ENCODE assay signal across 8 cellular contexts in genomic region chr17:35314415-35315216, GRCh38. TPM values are rescaled to one million over a fixed set of nuclear protein-coding genes. Genes with fewer than 3 reads are reported as not detected.
DNase-seq lines count a peak whose midpoint lies in the region; ATAC-seq and TF ChIP-seq lines count a peak whose summit lies in the region.

No MANE protein-coding gene starts in this region.

- H3K36me3 ChIP-seq in aorta (ENCODE audit: control insufficient read depth in 1 of 2, insufficient read depth in 2 of 2, low read length in 1 of 2), result no peaks in the 10 kb centered on the region

- H3K4me3 ChIP-seq in aorta (ENCODE audit: low read length in 2 of 2), result no peak overlapping the region

- no peak for DNase-seq in stimulated activated naive CD8-positive, alpha-beta T cell treated with anti-CD3 and anti-CD28 coated beads, Interleukin-15, Interleukin-2, amounts not matched to agents 100 U/mL and 50 U/mL, for 24 hours
- DNase-seq in chondrocyte (ENCODE audit: low spot score) (no peak), aorta (no peak), HuH-7 (ENCODE audit: low spot score) (no peak), SW 1271 (lab: John Stamatoyannopoulos, UW) (no peak)
- DNase-seq in naive thymus-derived CD8-positive, alpha-beta T cell, result peak in 1 of 10 donors; percentile 4

- no peaks in the 10 kb centered on the region for H3K27me3 Mint-ChIP-seq in stimulated activated naive CD8-positive, alpha-beta T cell treated with anti-CD3 and anti-CD28 coated beads, Interleukin-15, Interleukin-2, amounts not matched to agents 100 ng/mL and 50 ng/mL, for 24 hours
- H3K27me3 Mint-ChIP-seq in chondrocyte (ENCODE audit: low read depth), result peaks cover 13% of the 10 kb centered on the region
- no peaks in the 10 kb centered on the region for H3K27me3 Mint-ChIP-seq in naive thymus-derived CD8-positive, alpha-beta T cell

- peak overlapping the region; percentile 85 for H3K4me3 Mint-ChIP-seq in stimulated activated naive CD8-positive, alpha-beta T cell treated with anti-CD3 and anti-CD28 coated beads, Interleukin-15, Interleukin-2, amounts not matched to agents 100 ng/mL and 50 ng/mL, for 24 hours
- no peak overlapping the region for H3K4me3 Mint-ChIP-seq in chondrocyte (ENCODE audit: unreplicated experiment)
- H3K4me3 Mint-ChIP-seq in naive thymus-derived CD8-positive, alpha-beta T cell, result peak overlapping the region; percentile 91 to 100 (median 96)

- H3K4me1 ChIP-seq in aorta (ENCODE audit: control insufficient read depth in 1 of 2, insufficient read depth in 2 of 2, low read length in 2 of 2), result no peaks in the 10 kb centered on the region

- no peaks in the 10 kb centered on the region for H3K27me3 ChIP-seq in aorta (ENCODE audit: control insufficient read depth in 1 of 2, insufficient read depth in 2 of 2, low read length in 1 of 2)

- 82 to 87% methylated on average over 9 of the region's 9 CpGs for WGBS in aorta, 2 donors

- H3K27ac Mint-ChIP-seq in stimulated activated naive CD8-positive, alpha-beta T cell treated with anti-CD3 and anti-CD28 coated beads, Interleukin-15, Interleukin-2, amounts not matched to agents 100 ng/mL and 50 ng/mL, for 24 hours, result no peak overlapping the region
- H3K27ac Mint-ChIP-seq in chondrocyte (ENCODE audit: unreplicated experiment), result peak overlapping the region; percentile 80
- peak overlapping the region; percentile 97 to 99 (median 98) for H3K27ac Mint-ChIP-seq in naive thymus-derived CD8-positive, alpha-beta T cell

- peaks cover 5% of the 10 kb centered on the region for H3K36me3 Mint-ChIP-seq in stimulated activated naive CD8-positive, alpha-beta T cell treated with anti-CD3 and anti-CD28 coated beads, Interleukin-15, Interleukin-2, amounts not matched to agents 100 ng/mL and 50 ng/mL, for 24 hours (ENCODE audit: low read depth)
- H3K36me3 Mint-ChIP-seq in chondrocyte (ENCODE audit: low read depth), result no peaks in the 10 kb centered on the region
- peaks cover 2 to 12% (median 4%) of the 10 kb centered on the region in 3 donors for H3K36me3 Mint-ChIP-seq in naive thymus-derived CD8-positive, alpha-beta T cell

- no peak for TF ChIP-seq CTCF in chondrocyte (IDR thresholded peaks at IDR 0.05)

- no peak overlapping the region for H3K27ac ChIP-seq in aorta (ENCODE audit: low read depth in 1 of 2, low read length in 2 of 2)

- ATAC-seq in stimulated activated naive CD8-positive, alpha-beta T cell treated with anti-CD3 and anti-CD28 coated beads, Interleukin-15, Interleukin-2, amounts not matched to agents 100 U/mL and 50 U/mL, for 24 hours, result no peak
- ATAC-seq in naive thymus-derived CD8-positive, alpha-beta T cell, result no peak
- ATAC-seq in aorta (ENCODE audit: low FRiP score), result peak; percentile 45
- no peak for ATAC-seq in GM21360 (IDR thresholded peaks at IDR 0.05; ENCODE audit: unreplicated experiment)

- POLR2A ChIA-PET in naive thymus-derived CD8-positive, alpha-beta T cell (lab: Charles Lee), result interaction anchor here (1.3 to 6.2 kb wide), 11 partner anchors 59 to 275 kb away, joined by 3 to 153 read pairs (median 18); partner anchors contain the start of genes PEX12, SLFN11, SLFN12L and SLFN13

- intact Hi-C loops in aorta (cut with DNase I), result loop anchor here (2.0 to 5.0 kb wide), 2 partner anchors 60 to 223 kb away; partner anchors contain the start of gene SLFN12L (in 1 of the 2)

- H3K9me3 Mint-ChIP-seq in stimulated activated naive CD8-positive, alpha-beta T cell treated with anti-CD3 and anti-CD28 coated beads, Interleukin-15, Interleukin-2, amounts not matched to agents 100 ng/mL and 50 ng/mL, for 24 hours, result no peaks in the 10 kb centered on the region
- no peaks in the 10 kb centered on the region for H3K9me3 Mint-ChIP-seq in chondrocyte (ENCODE audit: low read depth)
- H3K9me3 Mint-ChIP-seq in naive thymus-derived CD8-positive, alpha-beta T cell, result peaks cover 0 to 1% (median 0%) of the 10 kb centered on the region in 9 donors

- peaks cover 39% of the 10 kb centered on the region for H3K4me1 Mint-ChIP-seq in stimulated activated naive CD8-positive, alpha-beta T cell treated with anti-CD3 and anti-CD28 coated beads, Interleukin-15, Interleukin-2, amounts not matched to agents 100 ng/mL and 50 ng/mL, for 24 hours (ENCODE audit: low read depth)
- peaks cover 31% of the 10 kb centered on the region for H3K4me1 Mint-ChIP-seq in chondrocyte (ENCODE audit: low read depth)
- H3K4me1 Mint-ChIP-seq in naive thymus-derived CD8-positive, alpha-beta T cell, result peaks cover 42 to 68% (median 61%) of the 10 kb centered on the region in 4 donors

- H3K9me3 ChIP-seq in aorta (ENCODE audit: control insufficient read depth, low read length), result no peaks in the 10 kb centered on the region

RNA-seq across cellular contexts. Expression of gene SLFN11, which starts 58.8 kb away (rescaled TPM):
- total RNA-seq in chondrocyte (15.2 to 19.0 TPM (median 18.2 TPM) in 3 replicates), aorta (10 to 100 TPM; 49.0 to 93.3 TPM)
- 10 to 100 TPM; 10.8 to 16.0 TPM for total RNA-seq in naive thymus-derived CD8-positive, alpha-beta T cell
- polyA plus RNA-seq in naive thymus-derived CD8-positive, alpha-beta T cell, result 10 to 100 TPM in 1 of 3 donors, 1 to 10 TPM in 2; 4.8 to 12.3 (median 4.9) TPM
- polyA plus RNA-seq in aorta, result 10 to 100 TPM in 1 of 2 donors, 1 to 10 TPM in 1; 6.5 to 20.1 TPM
